In the genomic region with DNA sequence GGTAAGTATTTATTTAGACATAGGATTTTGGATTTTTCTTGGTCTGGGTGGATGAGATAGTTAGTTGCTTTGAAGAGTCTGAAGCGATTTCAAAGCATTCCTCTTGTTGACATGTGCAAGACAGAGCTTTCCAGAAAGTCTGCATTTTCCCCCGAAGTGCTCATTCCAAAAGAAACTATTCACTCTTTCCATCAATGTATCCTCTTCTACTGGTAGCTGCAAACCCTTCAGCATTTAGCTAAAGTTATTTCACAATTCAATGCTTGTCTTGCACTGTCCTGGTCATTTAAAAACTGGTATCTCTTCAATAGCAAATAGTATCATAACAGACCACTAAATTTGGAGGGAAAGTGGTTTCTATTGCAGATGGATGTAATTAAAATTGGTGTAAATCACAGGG, we compare ENCODE assay signal across 21 cellular contexts. TPM values are rescaled to one million over a fixed set of nuclear protein-coding genes. Genes with fewer than 3 reads are reported as not detected.
DNase-seq lines count a peak whose midpoint lies in the region; ATAC-seq and TF ChIP-seq lines count a peak whose summit lies in the region.
"Had no signal": no experiment of that assay in that cellular context is flagged by ENCODE, and none has a peak within 500 bp of the region (broad histone marks: within the 10 kb centered on the region; RNA-seq: fewer than 3 reads in every experiment).

No MANE protein-coding gene starts in this region.

- 89% methylated on average over 2 of the region's 2 CpGs for WGBS in HUES64
- 71 to 94% methylated on average over 1 to 2 of the region's 2 CpGs for WGBS in endodermal cell (ENCODE audit: insufficient coverage in 1 of 2, insufficient read length in 1 of 2), 2 experiments
- WGBS in mesodermal cell (ENCODE audit: insufficient coverage in 2 of 2), 2 experiments, result 72 to 83% methylated on average over 2 of the region's 2 CpGs

- H3K79me2 ChIP-seq in ACC112 (ENCODE audit: control insufficient read depth, insufficient read depth, low read length, unreplicated experiment), result peaks cover 79% of the 10 kb centered on the region

- H3K4me3 ChIP-seq in ACC112 (ENCODE audit: low read depth, low read length) (peak overlapping the region; percentile 47), HUES64 (ENCODE audit: low read length) (no peak overlapping the region), endodermal cell (ENCODE audit: low read length) (no peak overlapping the region), mesodermal cell (ENCODE audit: extremely low read depth, insufficient read depth, low read length, poor library complexity, severe bottlenecking) (no peak overlapping the region)
- H3K4me3 ChIP-seq: ascending aorta, PC-9 had no signal

- H3K9me3 Mint-ChIP-seq in endodermal cell, result no peaks in the 10 kb centered on the region
- H3K9me3 Mint-ChIP-seq: IgD-negative memory B cell had no signal

- H3K27ac ChIP-seq in ACC112 (ENCODE audit: low read depth, low read length), result peak overlapping the region; percentile 79
- H3K27ac ChIP-seq in HUES64 (ENCODE audit: low read depth, low read length), result no peak overlapping the region
- H3K27ac ChIP-seq in endodermal cell (ENCODE audit: low read depth, low read length), result peak overlapping the region; percentile 20
- peak overlapping the region; percentile 31 for H3K27ac ChIP-seq in mesodermal cell (ENCODE audit: low read depth, low read length, severe bottlenecking)
- H3K27ac ChIP-seq: ascending aorta, epithelial cell of prostate, PC-9 had no signal

- H3K4me1 Mint-ChIP-seq in endodermal cell, result peaks cover 8% of the 10 kb centered on the region

- H3K4me1 ChIP-seq in ACC112 (ENCODE audit: control insufficient read depth, insufficient read depth, low read length, unreplicated experiment) (peaks cover 93% of the 10 kb centered on the region), HUES64 (ENCODE audit: insufficient read depth, low read length) (peaks cover 61% of the 10 kb centered on the region), endodermal cell (ENCODE audit: control insufficient read depth, insufficient read depth, low read length) (no peaks in the 10 kb centered on the region), mesodermal cell (ENCODE audit: control insufficient read depth, insufficient read depth, low read length, poor library complexity, severe bottlenecking) (peaks cover 4% of the 10 kb centered on the region)

- ATAC-seq in GM18868 (IDR thresholded peaks at IDR 0.05; ENCODE audit: unreplicated experiment) (no peak), GM19452 (IDR thresholded peaks at IDR 0.05; ENCODE audit: unreplicated experiment) (no peak), GM18909 (IDR thresholded peaks at IDR 0.05; ENCODE audit: poor library complexity, unreplicated experiment) (no peak)
- ATAC-seq: stimulated activated naive CD8-positive, alpha-beta T cell treated with anti-CD3 and anti-CD28 coated beads, Interleukin-15, Interleukin-2, amounts not matched to agents 100 U/mL and 50 U/mL, for 24 hours had no signal

- H3K27me3 ChIP-seq in ACC112 (ENCODE audit: insufficient read depth, low read length), result no peaks in the 10 kb centered on the region
- H3K27me3 ChIP-seq in HUES64 (ENCODE audit: insufficient read depth, low read length), result no peaks in the 10 kb centered on the region
- H3K27me3 ChIP-seq in endodermal cell (ENCODE audit: control insufficient read depth, insufficient read depth, low read length, poor library complexity, severe bottlenecking), result no peaks in the 10 kb centered on the region
- H3K27me3 ChIP-seq: ascending aorta had no signal

- no peaks in the 10 kb centered on the region for H3K27me3 Mint-ChIP-seq in endodermal cell (ENCODE audit: insufficient read depth)

- TF ChIP-seq CTCF in endodermal cell (conservative IDR thresholded peaks at IDR 0.05), result no peak

- H3K27ac Mint-ChIP-seq in endodermal cell, result no peak overlapping the region
- H3K27ac Mint-ChIP-seq: IgD-negative memory B cell had no signal

- H3K4me3 Mint-ChIP-seq in endodermal cell, result no peak overlapping the region
- H3K4me3 Mint-ChIP-seq: IgD-negative memory B cell had no signal

- DNase-seq in endodermal cell, result no peak
- no peak for DNase-seq in SHP77 treated with DMSO at 0.1 percent for 48 hours (lab: John Stamatoyannopoulos, UW)
- DNase-seq: activated CD4-positive, alpha-beta T cell treated with anti-CD3 and anti-CD28 coated beads for 48 hours; activated CD8-positive, alpha-beta memory T cell treated with anti-CD3 and anti-CD28 coated beads, Interleukin-2, amount 50 U/mL, for 4 hours; activated gamma-delta T cell treated with Interleukin-2 at 50 U/mL for 16 hours; cortex of kidney; kidney; mesendoderm; NCI-H1048; NCI-H2081 treated with DMSO at 0.1 percent for 48 hours; PC-9; stimulated activated naive CD8-positive, alpha-beta T cell treated with anti-CD3 and anti-CD28 coated beads, Interleukin-15, Interleukin-2, amounts not matched to agents 100 U/mL and 50 U/mL, for 24 hours had no signal

- H3K9me3 ChIP-seq in HUES64 (ENCODE audit: insufficient read depth, low read depth, low read length), result no peaks in the 10 kb centered on the region
- H3K9me3 ChIP-seq in endodermal cell (ENCODE audit: control insufficient read depth, low read length), result no peaks in the 10 kb centered on the region
- H3K9me3 ChIP-seq in mesodermal cell (ENCODE audit: control insufficient read depth, low read length), result no peaks in the 10 kb centered on the region
- H3K9me3 ChIP-seq: ascending aorta had no signal

- H3K36me3 ChIP-seq in ACC112 (ENCODE audit: insufficient read depth, low read length) (no peaks in the 10 kb centered on the region), HUES64 (ENCODE audit: insufficient read depth, low read length) (peaks cover 17% of the 10 kb centered on the region), endodermal cell (ENCODE audit: control insufficient read depth, insufficient read depth, low read length) (peaks cover 47% of the 10 kb centered on the region), mesodermal cell (ENCODE audit: control insufficient read depth, insufficient read depth, low read length) (peaks cover 13% of the 10 kb centered on the region)
- H3K36me3 ChIP-seq: ascending aorta had no signal

- H3K9ac ChIP-seq in HUES64 (ENCODE audit: low read depth, low read length), result 0 out of 2 replicates have a peak overlapping the region, but pooled peaks have one; percentile 8
- H3K9ac ChIP-seq in endodermal cell (ENCODE audit: extremely low read depth, low read length, poor library complexity, severe bottlenecking), result no peak overlapping the region

- peak overlapping the region; percentile 44 for H2AFZ ChIP-seq in ACC112 (ENCODE audit: low read length, unreplicated experiment)
- H2AFZ ChIP-seq: PC-9 had no signal

- peaks cover 18% of the 10 kb centered on the region for H3K36me3 Mint-ChIP-seq in endodermal cell (ENCODE audit: low read depth)

RNA-seq across cellular contexts. Expression of a gene that starts 13.0 kb away (rescaled TPM):
- 261 TPM for polyA plus RNA-seq in HUES64 (2013, experiment 1 of 2)
- polyA plus RNA-seq in HUES64 (2013, experiment 2 of 2), result 263 TPM
- 100 to 1,000 TPM; 212 to 238 TPM for total RNA-seq in endodermal cell
- 529 TPM for polyA plus RNA-seq in endodermal cell (2013, experiment 1 of 2)
- polyA plus RNA-seq in endodermal cell (2013, experiment 2 of 2), result 488 TPM
- polyA plus RNA-seq in mesodermal cell (2013, experiment 1 of 2), result 232 TPM
- 217 TPM for polyA plus RNA-seq in mesodermal cell (2013, experiment 2 of 2)
- total RNA-seq: PC-9 had no signal
